ENCODE assay signal across 26 cellular contexts in genomic region chr16:74485916-74486315, GRCh38.
A peak's percentile ranks its signal among the peaks of the same experiment; 100 is the strongest.
DNase-seq lines count a peak whose midpoint lies in the region; ATAC-seq and TF ChIP-seq lines count a peak whose summit lies in the region.
"Had no signal": no experiment of that assay in that cellular context is flagged by ENCODE, and none has a peak within 500 bp of the region (broad histone marks: within the 10 kb centered on the region; RNA-seq: fewer than 3 reads in every experiment).

No MANE protein-coding gene starts in this region.

- H3K4me1 ChIP-seq in breast epithelium: no peaks in the 10 kb centered on the region
- H3K4me1 ChIP-seq in PC-3 (ENCODE audit: insufficient read depth, low read length): peaks cover 8% of the 10 kb centered on the region; the same call in 1 of the 2 replicates
- H3K4me1 ChIP-seq in heart right ventricle: no peaks in the 10 kb centered on the region
- H3K4me1 ChIP-seq: testis had no signal

- no peaks in the 10 kb centered on the region for H3K9me2 ChIP-seq in PC-3 (replicated peaks; ENCODE audit: low read length)

- H4K20me1 ChIP-seq in PC-3 (ENCODE audit: low read length): no peaks in the 10 kb centered on the region; the same call in 1 of the 2 replicates

- intact Hi-C loops in breast epithelium (cut with DNase I; ENCODE audit: low total_unique reads) (no loop called here), PC-3 (cut with micrococcal nuclease) (no loop called here), heart right ventricle (cut with DNase I) (loop anchor here in 4 of 10 donors (10.0 kb wide), 2 partner anchors 119 to 139 kb away; partner anchors contain the start of gene GLG1 (in 1 of the 4))

- in situ Hi-C loops in T47D (cut with HindIII; ENCODE audit: low pct_unique_long_range_greater_than_20kb, low sequenced_read_pairs): no loop called here

- no peaks in the 10 kb centered on the region for H3K36me3 ChIP-seq in breast epithelium
- peaks cover 7% of the 10 kb centered on the region; the same call in 1 of the 2 replicates for H3K36me3 ChIP-seq in PC-3 (ENCODE audit: low read depth, low read length)
- peaks cover 0 to 100% (median 32%) of the 10 kb centered on the region in 9 donors for H3K36me3 ChIP-seq in heart right ventricle

- POLR2A ChIA-PET in PC-3 (lab: Charles Lee; ENCODE audit: unreplicated experiment): no interaction called here

- no peaks in the 10 kb centered on the region for H3K79me2 ChIP-seq in PC-3 (ENCODE audit: low read length)

- no peaks in the 10 kb centered on the region for H3F3A ChIP-seq in PC-3 (ENCODE audit: low read length, unreplicated experiment)

- 47 to 55% methylated on average over 1 of the region's 1 CpG for WGBS in heart right ventricle, 2 donors

- H2AFZ ChIP-seq in PC-3 (ENCODE audit: low read length): no peak overlapping the region

- no peak overlapping the region for H3K4me3 ChIP-seq in breast epithelium
- H3K4me3 ChIP-seq in PC-3 (ENCODE audit: low read length): no peak overlapping the region
- H3K4me3 ChIP-seq in heart right ventricle: no peak overlapping the region
- H3K4me3 ChIP-seq: SJSA1, skin epidermis, testis had no signal

- CTCF ChIA-PET in PC-3 (lab: Charles Lee): no interaction called here

- DNase-seq in T47D (ENCODE audit: low read depth in 1 of 2, low spot score in 1 of 2) (peak; percentile 14 to 86), breast epithelium (ENCODE audit: low spot score in 2 of 2) (no peak), PC-3 (peak; percentile 66), epithelial cell of prostate (ENCODE audit: low read depth, low spot score) (peak; percentile 43), activated gamma-delta T cell (lab: John Stamatoyannopoulos, UW) (no peak), heart right ventricle (no peak)
- DNase-seq: ACHN; activated CD4-positive, alpha-beta T cell treated with anti-CD3 and anti-CD28 coated beads, Interleukin-2, amount 50 U/mL, for 4 hours; activated CD8-positive, alpha-beta memory T cell treated with anti-CD3 and anti-CD28 coated beads, Interleukin-2, amount 10 ng/mL, durations not matched to agents 7 days and 5 days; activated naive CD4-positive, alpha-beta T cell treated with Interleukin-2 at 50 U/mL for 16 hours; activated T-cell treated with anti-CD3 and anti-CD28 coated beads, Interleukin-2, amount 50 U/mL, for 48 hours; DMS53; immature natural killer cell; left colon; NCI-H1930; NCI-H69; retina; stimulated activated naive CD8-positive, alpha-beta T cell treated with anti-CD3 and anti-CD28 coated beads, Interleukin-15, Interleukin-2, amounts not matched to agents 100 U/mL and 50 U/mL, for 24 hours; testis had no signal

- ATAC-seq in PC-3: no peak; the same call in 1 of the 2 replicates
- no peak for ATAC-seq in heart right ventricle
- no peak for ATAC-seq in HG02571 (IDR thresholded peaks at IDR 0.05; ENCODE audit: unreplicated experiment)
- no peak for ATAC-seq in HG03469 (IDR thresholded peaks at IDR 0.05; ENCODE audit: unreplicated experiment)
- ATAC-seq: activated CD4-positive, CD25-positive, alpha-beta regulatory T cell treated with anti-CD3 and anti-CD28 coated beads, Interleukin-2, amount 50 U/mL, for 24 hours; activated CD8-positive, alpha-beta memory T cell treated with anti-CD3 and anti-CD28 coated beads, Interleukin-2, amount 10 ng/mL, durations not matched to agents 7 days and 5 days; left colon; stimulated activated naive CD8-positive, alpha-beta T cell treated with anti-CD3 and anti-CD28 coated beads, Interleukin-15, Interleukin-2, amounts not matched to agents 100 U/mL and 50 U/mL, for 24 hours had no signal

- no peak overlapping the region for H3K9ac ChIP-seq in PC-3 (ENCODE audit: low read length)
- H3K9ac ChIP-seq: KMS-11 had no signal

- BruUV-seq in PC-3 (replicated peaks; lab: Mats Ljungman, UMichigan): no TSS peak

- no peak overlapping the region for H3K4me2 ChIP-seq in PC-3 (ENCODE audit: low read length)
- H3K4me2 ChIP-seq: KMS-11 had no signal

- no peak for TF ChIP-seq POLR2A in breast epithelium (IDR thresholded peaks at IDR 0.05)

- TF ChIP-seq CTCF in breast epithelium (IDR thresholded peaks at IDR 0.05) (no peak), PC-3 (conservative IDR thresholded peaks at IDR 0.05; ENCODE audit: low read depth, low read length) (no peak), heart right ventricle (IDR thresholded peaks at IDR 0.05) (no peak)

- H3K27me3 ChIP-seq in breast epithelium (no peaks in the 10 kb centered on the region), PC-3 (ENCODE audit: low read length) (no peaks in the 10 kb centered on the region), heart right ventricle (no peaks in the 10 kb centered on the region)
- H3K27me3 ChIP-seq: SJSA1, testis had no signal

- H3K27ac ChIP-seq in breast epithelium (no peak overlapping the region), PC-3 (ENCODE audit: low read length) (no peak overlapping the region), epithelial cell of prostate (no peak overlapping the region), heart right ventricle (no peak overlapping the region)
- H3K27ac ChIP-seq: HL-60, SJSA1, skin epidermis, testis had no signal

- no peaks in the 10 kb centered on the region for H3K9me3 ChIP-seq in breast epithelium
- no peaks in the 10 kb centered on the region for H3K9me3 ChIP-seq in PC-3 (ENCODE audit: low read length)
- no peaks in the 10 kb centered on the region for H3K9me3 ChIP-seq in heart right ventricle
- H3K9me3 ChIP-seq: testis had no signal

Comparison
In these comparisons a context has a peak if more than half of its experiments do, and no peak if none do; other contexts are left out.
1. DNase-seq: peak in T47D (2 of 2), PC-3 (single experiment) and epithelial cell of prostate (single experiment); none in breast epithelium (0 of 2), activated gamma-delta T cell (single experiment) and heart right ventricle (0 of 2).